ENCODE assay signal across 30 cellular contexts in genomic region chr4:64192731-64193412, GRCh38.
"Had no signal": no experiment of that assay in that cellular context is flagged by ENCODE, and none has a peak within 500 bp of the region (broad histone marks: within the 10 kb centered on the region; RNA-seq: fewer than 3 reads in every experiment).

No MANE protein-coding gene starts in this region.

- H3K27me3 ChIP-seq: esophagus muscularis mucosa, foreskin keratinocyte, ovary, right lobe of liver, uterus had no signal

- H3K4me1 ChIP-seq: esophagus muscularis mucosa, left ventricle myocardium inferior, right lobe of liver, uterus had no signal

- H3K4me3 ChIP-seq: esophagus muscularis mucosa, left ventricle myocardium inferior, lung, ovary, right lobe of liver, thoracic aorta, uterus had no signal

- H3K27ac ChIP-seq: esophagus muscularis mucosa, foreskin keratinocyte, left ventricle myocardium inferior, right lobe of liver, thoracic aorta, uterus had no signal

- H3K4me3 Mint-ChIP-seq: activated B cell treated with CpG ODN at 0.5 μM for 24 hours; activated CD8-positive, alpha-beta T cell treated with anti-CD3 and anti-CD28 coated beads for 36 hours; activated T-cell treated with anti-CD3 and anti-CD28 coated beads, Interleukin-2, amount 50 U/mL, for 4 hours; activated T-helper 17 cell treated with anti-CD3 and anti-CD28 coated beads, Interleukin-2, amount 50 U/mL, for 72 hours; central memory CD8-positive, alpha-beta T cell; dendritic cell treated with granulocyte-macrophage colony-stimulating factor and Interleukin-4, amounts not matched to agents 40 ng/mL and 50 ng/mL, for 4 days; endodermal cell; naive B cell; nephron progenitor cell; stimulated activated effector memory CD8-positive, alpha-beta T cell treated with anti-CD3 and anti-CD28 coated beads, Interleukin-12 subunit alpha, Interleukin-12 subunit beta, amount 100 ng/mL, for 72 hours; stimulated activated naive CD8-positive, alpha-beta T cell treated with anti-CD3 and anti-CD28 coated beads, Interleukin-15, Interleukin-2, amounts not matched to agents 100 ng/mL and 50 ng/mL, for 24 hours; T-helper 1 cell treated with Interleukin-12 subunit alpha and Interleukin-12 subunit beta and Interleukin-4 antibody, amounts not matched to agents 30 μg/mL and 1 μg/mL, for 36 hours had no signal

- ATAC-seq: activated CD8-positive, alpha-beta T cell treated with anti-CD3 and anti-CD28 coated beads for 36 hours; activated T-cell treated with anti-CD3 and anti-CD28 coated beads, Interleukin-2, amount 50 U/mL, for 4 hours; activated T-helper 17 cell treated with anti-CD3 and anti-CD28 coated beads, Interleukin-2, amount 50 U/mL, for 72 hours; foreskin keratinocyte; right lobe of liver; stimulated activated effector memory CD8-positive, alpha-beta T cell treated with anti-CD3 and anti-CD28 coated beads, Interleukin-12 subunit alpha, Interleukin-12 subunit beta, amount 100 ng/mL, for 72 hours had no signal

- DNase-seq: activated B cell treated with CpG ODN at 0.5 μM for 24 hours; activated CD4-positive, alpha-beta T cell treated with anti-CD3 and anti-CD28 coated beads, Interleukin-2, amount 50 U/mL, for 1 hour; activated CD8-positive, alpha-beta T cell treated with anti-CD3 and anti-CD28 coated beads for 36 hours; activated gamma-delta T cell treated with Interleukin-2 at 50 U/mL for 16 hours; activated naive CD4-positive, alpha-beta T cell treated with anti-CD3 and anti-CD28 coated beads, Interleukin-2, amount 50 U/mL, for 16 hours; activated T-cell treated with anti-CD3 and anti-CD28 coated beads, Interleukin-2, amount 50 U/mL, for 4 hours; amniotic stem cell; endodermal cell; foreskin keratinocyte; kidney glomerular epithelial cell; left ventricle myocardium inferior; naive B cell; nephron progenitor cell; ovary; right lobe of liver; stimulated activated CD4-positive, alpha-beta T cell treated with anti-CD3 and anti-CD28 coated beads, Interleukin-12 subunit alpha, Interleukin-12 subunit beta, amount 100 ng/mL, for 4 hours; stimulated activated CD4-positive, alpha-beta T cell treated with anti-CD3 and anti-CD28 coated beads, Interleukin-4, amount 100 ng/mL, for 24 hours; T1000; trophoblast cell; uterus had no signal

- H3K36me3 ChIP-seq: esophagus muscularis mucosa, left ventricle myocardium inferior, ovary, right lobe of liver, thoracic aorta, uterus had no signal

- H3K4me1 Mint-ChIP-seq: activated B cell treated with CpG ODN at 0.5 μM for 24 hours; activated T-helper 17 cell treated with anti-CD3 and anti-CD28 coated beads, Interleukin-2, amount 50 U/mL, for 72 hours; central memory CD8-positive, alpha-beta T cell; naive B cell; nephron progenitor cell; stimulated activated effector memory CD8-positive, alpha-beta T cell treated with anti-CD3 and anti-CD28 coated beads, Interleukin-12 subunit alpha, Interleukin-12 subunit beta, amount 100 ng/mL, for 72 hours had no signal

- H3K27me3 Mint-ChIP-seq: activated B cell treated with CpG ODN at 0.5 μM for 24 hours; activated CD8-positive, alpha-beta T cell treated with anti-CD3 and anti-CD28 coated beads for 36 hours; activated T-helper 17 cell treated with anti-CD3 and anti-CD28 coated beads, Interleukin-2, amount 50 U/mL, for 72 hours; central memory CD8-positive, alpha-beta T cell; dendritic cell treated with granulocyte-macrophage colony-stimulating factor and Interleukin-4, amounts not matched to agents 40 ng/mL and 50 ng/mL, for 4 days; naive B cell; progenitor cell of endocrine pancreas; stimulated activated naive CD8-positive, alpha-beta T cell treated with anti-CD3 and anti-CD28 coated beads, Interleukin-15, Interleukin-2, amounts not matched to agents 100 ng/mL and 50 ng/mL, for 24 hours had no signal

- H3K27ac Mint-ChIP-seq: activated B cell treated with CpG ODN at 0.5 μM for 24 hours; activated CD8-positive, alpha-beta T cell treated with anti-CD3 and anti-CD28 coated beads for 36 hours; activated T-helper 17 cell treated with anti-CD3 and anti-CD28 coated beads, Interleukin-2, amount 50 U/mL, for 72 hours; dendritic cell treated with granulocyte-macrophage colony-stimulating factor and Interleukin-4, amounts not matched to agents 40 ng/mL and 50 ng/mL, for 4 days; endodermal cell; nephron progenitor cell; progenitor cell of endocrine pancreas; stimulated activated effector memory CD8-positive, alpha-beta T cell treated with anti-CD3 and anti-CD28 coated beads, Interleukin-12 subunit alpha, Interleukin-12 subunit beta, amount 100 ng/mL, for 72 hours; stimulated activated naive CD8-positive, alpha-beta T cell treated with anti-CD3 and anti-CD28 coated beads, Interleukin-15, Interleukin-2, amounts not matched to agents 100 ng/mL and 50 ng/mL, for 24 hours; T-helper 1 cell treated with Interleukin-12 subunit alpha and Interleukin-12 subunit beta and Interleukin-4 antibody, amounts not matched to agents 30 μg/mL and 1 μg/mL, for 36 hours had no signal

- H3K9me3 Mint-ChIP-seq: dendritic cell treated with granulocyte-macrophage colony-stimulating factor and Interleukin-4, amounts not matched to agents 40 ng/mL and 50 ng/mL, for 4 days; endodermal cell; nephron progenitor cell; T-helper 1 cell treated with Interleukin-12 subunit alpha and Interleukin-12 subunit beta and Interleukin-4 antibody, amounts not matched to agents 30 μg/mL and 1 μg/mL, for 36 hours had no signal

- H3K9me3 ChIP-seq: esophagus muscularis mucosa, ovary, right lobe of liver, thoracic aorta, uterus had no signal

- H3K36me3 Mint-ChIP-seq: naive B cell; stimulated activated effector memory CD8-positive, alpha-beta T cell treated with anti-CD3 and anti-CD28 coated beads, Interleukin-12 subunit alpha, Interleukin-12 subunit beta, amount 100 ng/mL, for 72 hours had no signal
